ENCODE assay signal across 8 cellular contexts in genomic region chr6:137641474-137642077, GRCh38.
A peak's percentile ranks its signal among the peaks of the same experiment; 100 is the strongest.
DNase-seq lines count a peak whose midpoint lies in the region; TF ChIP-seq lines count a peak whose summit lies in the region.

No MANE protein-coding gene starts in this region.

- TF ChIP-seq CTCF in HEK293 (tag by site-specific recombination; IDR thresholded peaks at IDR 0.05) (peak; percentile 54), astrocyte of the cerebellum (IDR thresholded peaks at IDR 0.05; ENCODE audit: low read depth, low read length, missing control alignments) (peak; percentile 63)

- POLR2A ChIA-PET in HEK293 (lab: Yijun Ruan, JAX), result interaction anchor here (0.6 kb wide), 1 partner anchor 320 kb away, joined by 4 read pairs; no protein-coding TSS in a partner anchor

- CTCF ChIA-PET in HEK293 (lab: Yijun Ruan, JAX), result interaction anchor here (0.6 to 1.5 kb wide), 21 partner anchors 9 to 1784 kb away, joined by 3 to 11 read pairs (median 3); partner anchors contain the start of gene MAP3K5

- H3K9me3 ChIP-seq in HEK293 (ENCODE audit: control insufficient read depth, insufficient read depth, low read depth, low read length), result no peaks in the 10 kb centered on the region

- H3K4me1 ChIP-seq in HEK293 (ENCODE audit: control insufficient read depth, insufficient read depth, low read length), result no peaks in the 10 kb centered on the region; the same call in 1 of the 2 replicates

- H3K27ac ChIP-seq in HEK293 (ENCODE audit: extremely low read depth, low read depth, low read length), result no peak overlapping the region

- in situ Hi-C loops in astrocyte of the cerebellum (cut with HindIII; ENCODE audit: low sequenced_read_pairs), result no loop called here

- no peaks in the 10 kb centered on the region for H3K36me3 ChIP-seq in HEK293 (ENCODE audit: control insufficient read depth in 2 of 2, insufficient read depth in 1 of 2, low read length in 2 of 2)

- H3K4me3 ChIP-seq in HEK293 (ENCODE audit: low read depth, low read length) (no peak overlapping the region), astrocyte of the cerebellum (ENCODE audit: low read depth, low read length) (no peak overlapping the region)

- DNase-seq in DMS53 (lab: John Stamatoyannopoulos, UW) (peak; percentile 81), NCI-H1417 treated with DMSO at 0.1 percent for 48 hours (lab: John Stamatoyannopoulos, UW) (peak; percentile 49), T-helper 22 cell (ENCODE audit: low read depth) (peak; percentile 23), astrocyte of the cerebellum (ENCODE audit: low read depth) (peak; percentile 66), iPS DF 19.7 (ENCODE audit: low read depth, low spot score) (peak; percentile 30), GM19240 (ENCODE audit: insufficient read length, low spot score) (no peak)
- DNase-seq in stimulated activated CD4-positive, alpha-beta T cell treated with anti-CD3 and anti-CD28 coated beads, Interleukin-12 subunit alpha, Interleukin-12 subunit beta, amount 100 ng/mL, for 24 hours (ENCODE audit: low read depth in 2 of 2), result peak; percentile 29 to 42

TF ChIP-seq in HEK293, 187 proteins besides CTCF, POLR2A, EP300 and RAD21:
- TF ChIP-seq ZNF335 (tag by site-specific recombination; conservative IDR thresholded peaks at IDR 0.05) (peak; percentile 42; the same call in 1 of the 2 replicates), ZNF366 (tag by site-specific recombination; conservative IDR thresholded peaks at IDR 0.05) (no peak), ZFP37 (tag by site-specific recombination; IDR thresholded peaks at IDR 0.05) (no peak), ZNF133 (tag by site-specific recombination; IDR thresholded peaks at IDR 0.05) (no peak), ZSCAN30 (tag by site-specific recombination; IDR thresholded peaks at IDR 0.05) (0 out of 2 replicates have a peak, but pooled peaks have one; percentile 31), FEZF1 (tag by site-specific recombination; IDR thresholded peaks at IDR 0.05) (no peak), ZNF548 (tag by site-specific recombination; IDR thresholded peaks at IDR 0.05) (no peak), ZNF175 (tag by site-specific recombination; IDR thresholded peaks at IDR 0.05) (no peak), ZNF747 (tag by site-specific recombination; IDR thresholded peaks at IDR 0.05) (no peak), ZBTB44 (tag by site-specific recombination; IDR thresholded peaks at IDR 0.05) (no peak), ZBTB26 (tag by site-specific recombination; optimal IDR thresholded peaks at IDR 0.05) (no peak), ZNF660 (tag by site-specific recombination; IDR thresholded peaks at IDR 0.05) (peak; percentile 37; the same call in 1 of the 2 replicates), ZNF362 (tag by site-specific recombination; IDR thresholded peaks at IDR 0.05) (0 out of 2 replicates have a peak, but pooled peaks have one; percentile 23), ZNF677 (tag by site-specific recombination; IDR thresholded peaks at IDR 0.05) (no peak), ZNF280C (tag by site-specific recombination; IDR thresholded peaks at IDR 0.05) (no peak), ZNF654 (tag by site-specific recombination; IDR thresholded peaks at IDR 0.05; ENCODE audit: low read depth) (peak; percentile 97), ZEB2 (tag by site-specific recombination; IDR thresholded peaks at IDR 0.05) (no peak), SP2 (tag by site-specific recombination; IDR thresholded peaks at IDR 0.05) (no peak), TSHZ1 (tag by site-specific recombination; IDR thresholded peaks at IDR 0.05; ENCODE audit: borderline replicate concordance) (no peak)
